12 cellular contexts compared by ENCODE assay signal in the genomic region with DNA sequence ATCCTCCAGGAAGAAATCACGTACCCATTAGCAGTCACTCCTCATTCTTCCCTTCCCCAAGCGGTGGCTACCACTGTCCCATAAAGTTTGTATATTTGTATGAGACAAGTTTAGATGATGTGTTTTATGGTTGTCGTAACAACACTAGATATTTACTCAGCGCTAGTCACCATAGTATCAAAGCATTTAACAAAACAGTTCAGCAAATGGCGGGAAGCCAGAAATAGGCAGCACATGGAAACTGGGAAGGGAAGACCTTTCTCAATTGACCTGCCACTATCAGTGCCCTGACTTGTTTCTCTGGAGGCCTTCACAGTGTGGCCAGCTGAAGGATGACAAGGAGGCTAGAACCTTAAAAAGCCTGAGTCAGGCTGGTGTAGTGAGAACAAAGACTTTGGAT. TPM values are rescaled to one million over a fixed set of nuclear protein-coding genes. Genes with fewer than 3 reads are reported as not detected.
A peak's percentile ranks its signal among the peaks of the same experiment; 100 is the strongest.
DNase-seq lines count a peak whose midpoint lies in the region; ATAC-seq and TF ChIP-seq lines count a peak whose summit lies in the region.
"Had no signal": no experiment of that assay in that cellular context is flagged by ENCODE, and none has a peak within 500 bp of the region (broad histone marks: within the 10 kb centered on the region; RNA-seq: fewer than 3 reads in every experiment).

No MANE protein-coding gene starts in this region.

- peaks cover 46% of the 10 kb centered on the region for H3K4me1 Mint-ChIP-seq in T-helper 17 cell
- peaks cover 49 to 89% (median 64%) of the 10 kb centered on the region in 4 donors for H3K4me1 Mint-ChIP-seq in CD4-positive, alpha-beta memory T cell

- in situ Hi-C loops in GM23248 (cut with MboI) (no loop called here), gastrocnemius medialis (cut with MboI; ENCODE audit: low sequenced_read_pairs in 4 of 4) (no loop called here)

- CTCF ChIA-PET in CD4-positive, alpha-beta memory T cell (lab: Charles Lee; ENCODE audit: partially characterized antibody) = interaction anchor here (1.3 kb wide), 1 partner anchor 26 kb away, joined by 3 read pairs; no protein-coding TSS in a partner anchor

- no peak for TF ChIP-seq POLR2A in gastroesophageal sphincter (IDR thresholded peaks at IDR 0.05)
- TF ChIP-seq POLR2A in gastrocnemius medialis (IDR thresholded peaks at IDR 0.05) = no peak

- H3K4me3 ChIP-seq in GM23248 (peak overlapping the region; percentile 17; the same call in 1 of the 2 replicates), gastroesophageal sphincter (no peak overlapping the region), gastrocnemius medialis (no peak overlapping the region)
- H3K4me3 ChIP-seq in CD4-positive, alpha-beta memory T cell (ENCODE audit: low read length in 2 of 2) = no peak overlapping the region
- H3K4me3 ChIP-seq: GM12878 had no signal

- H3K27ac ChIP-seq in GM23248 (peak overlapping the region; percentile 93), gastroesophageal sphincter (peak overlapping the region; percentile 71 to 80 (median 76)), gastrocnemius medialis (peak overlapping the region; percentile 32 to 55 (median 40))
- H3K27ac ChIP-seq in CD4-positive, alpha-beta memory T cell (ENCODE audit: low read depth, low read length) = no peak overlapping the region

- no peaks in the 10 kb centered on the region for H4K20me1 ChIP-seq in GM23248 (ENCODE audit: insufficient read depth)

- ATAC-seq in T-helper 17 cell (peak; percentile 27), gastroesophageal sphincter (peak; percentile 78), gastrocnemius medialis (peak; percentile 24 to 29), HG03159 (IDR thresholded peaks at IDR 0.05; ENCODE audit: unreplicated experiment) (no peak)
- ATAC-seq: activated CD8-positive, alpha-beta memory T cell treated with anti-CD3 and anti-CD28 coated beads, Interleukin-2, amount 10 ng/mL, durations not matched to agents 7 days and 5 days; GM12878; natural killer cell treated with Interleukin-12 subunit alpha and Interleukin-12 subunit beta and Interleukin-15 and Interleukin-18, amount 100 ng/mL, for 72 hours had no signal

- DNase-seq in GM23248 = peak; percentile 96
- DNase-seq in T-helper 17 cell = no peak
- no peak for DNase-seq in gastrocnemius medialis
- DNase-seq in anterior cingulate cortex (lab: John Stamatoyannopoulos, UW) = no peak
- DNase-seq in germinal center (ENCODE audit: low spot score) = no peak
- DNase-seq in CD4-positive, alpha-beta memory T cell = no peak
- DNase-seq: activated CD8-positive, alpha-beta memory T cell treated with anti-CD3 and anti-CD28 coated beads, Interleukin-2, amount 10 ng/mL, durations not matched to agents 7 days and 5 days; effector CD8-positive, alpha-beta T cell had no signal

- H3F3A ChIP-seq in GM23248 (ENCODE audit: insufficient read depth) = peaks cover 41% of the 10 kb centered on the region

- peaks cover 21% of the 10 kb centered on the region for H3K36me3 ChIP-seq in GM23248 (ENCODE audit: low read depth)
- peaks cover 0 to 7% of the 10 kb centered on the region in 2 donors for H3K36me3 ChIP-seq in gastroesophageal sphincter
- peaks cover 0 to 29% of the 10 kb centered on the region in 2 donors for H3K36me3 ChIP-seq in gastrocnemius medialis
- peaks cover 6% of the 10 kb centered on the region for H3K36me3 ChIP-seq in CD4-positive, alpha-beta memory T cell (ENCODE audit: insufficient read depth, low read length)

- H3K9me3 Mint-ChIP-seq in CD4-positive, alpha-beta memory T cell = no peaks in the 10 kb centered on the region
- H3K9me3 Mint-ChIP-seq: natural killer cell treated with Interleukin-12 subunit alpha and Interleukin-12 subunit beta and Interleukin-15 and Interleukin-18, amount 100 ng/mL, for 72 hours had no signal

- H3K79me2 ChIP-seq in GM23248 (ENCODE audit: insufficient read depth) = peaks cover 91% of the 10 kb centered on the region

- no peaks in the 10 kb centered on the region for H3K9me2 ChIP-seq in GM23248 (ENCODE audit: insufficient read depth)

- peak overlapping the region; percentile 25 for H3K4me2 ChIP-seq in GM23248 (ENCODE audit: unreplicated experiment)

- H3K27ac Mint-ChIP-seq in T-helper 17 cell = no peak overlapping the region
- peak overlapping the region in 3 of 7 donors; percentile 5 to 78 (median 7) for H3K27ac Mint-ChIP-seq in CD4-positive, alpha-beta memory T cell
- H3K27ac Mint-ChIP-seq: activated CD8-positive, alpha-beta memory T cell treated with anti-CD3 and anti-CD28 coated beads, Interleukin-2, amount 10 ng/mL, durations not matched to agents 7 days and 5 days; natural killer cell treated with Interleukin-12 subunit alpha and Interleukin-12 subunit beta and Interleukin-15 and Interleukin-18, amount 100 ng/mL, for 72 hours had no signal

- no peaks in the 10 kb centered on the region for H3K27me3 Mint-ChIP-seq in T-helper 17 cell
- H3K27me3 Mint-ChIP-seq in CD4-positive, alpha-beta memory T cell = no peaks in the 10 kb centered on the region
- H3K27me3 Mint-ChIP-seq: activated CD8-positive, alpha-beta memory T cell treated with anti-CD3 and anti-CD28 coated beads, Interleukin-2, amount 10 ng/mL, durations not matched to agents 7 days and 5 days; natural killer cell treated with Interleukin-12 subunit alpha and Interleukin-12 subunit beta and Interleukin-15 and Interleukin-18, amount 100 ng/mL, for 72 hours had no signal

- POLR2A ChIA-PET in CD4-positive, alpha-beta memory T cell (lab: Charles Lee; ENCODE audit: partially characterized antibody) = interaction anchor here (5.1 kb wide), 1 partner anchor 31 kb away, joined by 19 read pairs; a partner anchor contains a TSS

- no peak overlapping the region for H3K4me3 Mint-ChIP-seq in T-helper 17 cell
- no peak overlapping the region for H3K4me3 Mint-ChIP-seq in CD4-positive, alpha-beta memory T cell
- H3K4me3 Mint-ChIP-seq: activated CD8-positive, alpha-beta memory T cell treated with anti-CD3 and anti-CD28 coated beads, Interleukin-2, amount 10 ng/mL, durations not matched to agents 7 days and 5 days; natural killer cell treated with Interleukin-12 subunit alpha and Interleukin-12 subunit beta and Interleukin-15 and Interleukin-18, amount 100 ng/mL, for 72 hours had no signal

- H3K9me3 ChIP-seq in GM23248 (ENCODE audit: low read depth) (no peaks in the 10 kb centered on the region), T-helper 17 cell (ENCODE audit: control insufficient read depth, low read length, poor library complexity, severe bottlenecking) (no peaks in the 10 kb centered on the region), gastroesophageal sphincter (no peaks in the 10 kb centered on the region), gastrocnemius medialis (no peaks in the 10 kb centered on the region)
- H3K9me3 ChIP-seq in CD4-positive, alpha-beta memory T cell (ENCODE audit: control insufficient read depth in 1 of 2, low read length in 2 of 2) = no peaks in the 10 kb centered on the region

- intact Hi-C loops in gastrocnemius medialis (cut with DNase I; ENCODE audit: low total_unique reads) = no loop called here
- intact Hi-C loops in CD4-positive, alpha-beta memory T cell (cut with micrococcal nuclease) = no loop called here

- H3K9ac ChIP-seq in GM23248 = peak overlapping the region; percentile 76

- WGBS in GM23248 (ENCODE audit: low coverage in 1 of 2, low lambda C conversion rate in 2 of 2, missing lambda C conversion rate in 2 of 2), 2 experiments = 6 to 10% methylated on average over 5 of the region's 5 CpGs
- WGBS in gastroesophageal sphincter (ENCODE audit: low coverage in 1 of 2), 2 donors = 6 to 15% methylated on average over 4 to 5 of the region's 5 CpGs

- H3K4me1 ChIP-seq in GM23248 (ENCODE audit: insufficient read depth) (peaks cover 56% of the 10 kb centered on the region), gastroesophageal sphincter (peaks cover 15 to 88% (median 16%) of the 10 kb centered on the region in 3 donors), gastrocnemius medialis (peaks cover 23 to 33% of the 10 kb centered on the region in 2 donors)
- peaks cover 61% of the 10 kb centered on the region for H3K4me1 ChIP-seq in CD4-positive, alpha-beta memory T cell (ENCODE audit: insufficient read depth, low read length)

- TF ChIP-seq CTCF in gastroesophageal sphincter (IDR thresholded peaks at IDR 0.05) = no peak
- TF ChIP-seq CTCF in gastrocnemius medialis (IDR thresholded peaks at IDR 0.05 in 4 of 5, conservative IDR thresholded peaks at IDR 0.05 in 1 of 5) = no peak

- H2AFZ ChIP-seq in GM23248 = no peak overlapping the region

- no peak for TF ChIP-seq EP300 in gastroesophageal sphincter (IDR thresholded peaks at IDR 0.05)

- H3K36me3 Mint-ChIP-seq in T-helper 17 cell (ENCODE audit: low read depth) = peaks cover 10% of the 10 kb centered on the region
- H3K36me3 Mint-ChIP-seq in CD4-positive, alpha-beta memory T cell = peaks cover 25 to 51% of the 10 kb centered on the region in 2 donors
- H3K36me3 Mint-ChIP-seq: natural killer cell treated with Interleukin-12 subunit alpha and Interleukin-12 subunit beta and Interleukin-15 and Interleukin-18, amount 100 ng/mL, for 72 hours had no signal

- H3K27me3 ChIP-seq in GM23248 (replicated peaks; ENCODE audit: insufficient read depth) (no peaks in the 10 kb centered on the region), gastroesophageal sphincter (no peaks in the 10 kb centered on the region), gastrocnemius medialis (no peaks in the 10 kb centered on the region)
- H3K27me3 ChIP-seq in CD4-positive, alpha-beta memory T cell (ENCODE audit: insufficient read depth, low read length) = no peaks in the 10 kb centered on the region

RNA-seq across cellular contexts. Expression of a gene that starts 31.1 kb away (rescaled TPM):
- 41.7 and 44.5 TPM in 2 replicates for total RNA-seq in GM23248 (2014; rRNA removed; shearing (Covaris generic))
- 33.5 and 35.0 TPM in 2 replicates for polyA plus RNA-seq in GM23248 (2016; fragmentation: Nextera tagmentation; extraction: Ambion mirVana)
- 10 to 100 TPM; 70.8 to 94.0 TPM for total RNA-seq in T-helper 17 cell
- total RNA-seq in gastroesophageal sphincter = 10 to 100 TPM; 41.6 to 81.9 (median 65.6) TPM
- total RNA-seq in gastrocnemius medialis = 100 to 1,000 TPM in 1 of 4 donors, 10 to 100 TPM in 3; 62.7 to 105 (median 81.5) TPM
- total RNA-seq in CD4-positive, alpha-beta memory T cell = 100 to 1,000 TPM in 1 of 2 experiments, 10 to 100 TPM in 1; 97.8 to 103 TPM
- polyA plus RNA-seq in CD4-positive, alpha-beta memory T cell = 10 to 100 TPM; 36.2 to 58.3 TPM

RNA-seq across cellular contexts. Expression of a gene that starts 31.3 kb away (rescaled TPM):
- 20.6 and 28.8 TPM in 2 replicates for total RNA-seq in GM23248 (2014; rRNA removed; shearing (Covaris generic))
- 32.0 and 32.1 TPM in 2 replicates for polyA plus RNA-seq in GM23248 (2016; fragmentation: Nextera tagmentation; extraction: Ambion mirVana)
- total RNA-seq in T-helper 17 cell (10 to 100 TPM in 1 of 2 donors, 1 to 10 TPM in 1; 6.7 to 10.2 TPM), gastroesophageal sphincter (10 to 100 TPM in 2 of 4 donors, 1 to 10 TPM in 2; 7.4 to 12.8 (median 10.2) TPM), gastrocnemius medialis (10 to 100 TPM; 18.9 to 33.1 (median 21.2) TPM)
- 1 to 10 TPM; 8.8 to 9.6 TPM for total RNA-seq in CD4-positive, alpha-beta memory T cell
- 10 to 100 TPM; 16.4 to 29.0 TPM for polyA plus RNA-seq in CD4-positive, alpha-beta memory T cell
